32 cellular contexts compared by ENCODE assay signal in the genomic region with DNA sequence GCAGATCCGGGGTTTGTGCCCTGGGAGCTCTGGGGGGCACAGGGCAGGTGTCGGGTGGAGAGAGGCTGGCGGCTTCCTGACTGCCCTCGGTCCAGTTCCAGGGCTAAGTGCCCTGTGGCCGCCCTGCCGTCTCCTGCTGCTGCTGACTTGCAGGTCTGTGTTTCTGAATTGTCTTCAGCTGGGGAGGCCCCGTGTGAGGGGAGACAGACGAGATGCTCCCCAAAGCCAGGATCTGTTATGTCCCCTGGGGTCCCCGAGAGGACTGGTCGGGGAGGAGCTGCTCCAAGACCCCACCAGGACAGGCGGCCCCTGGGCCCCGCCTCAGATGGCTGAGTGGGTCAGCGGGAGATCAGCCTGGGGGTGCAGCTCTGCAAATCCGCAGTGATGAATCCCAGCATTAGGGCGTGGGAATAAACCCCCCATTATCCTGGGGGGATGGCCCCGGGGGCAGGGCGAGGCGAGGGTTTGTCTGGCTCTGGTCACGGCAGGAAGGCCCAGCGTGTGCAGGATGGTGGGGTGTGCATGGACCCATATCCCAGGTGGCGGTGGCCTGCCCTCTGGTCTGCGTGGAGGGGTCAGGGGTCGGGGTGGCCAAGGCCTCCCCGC. TPM values are rescaled to one million over a fixed set of nuclear protein-coding genes. Genes with fewer than 3 reads are reported as not detected.
"Had no signal": no experiment of that assay in that cellular context is flagged by ENCODE, and none has a peak within 500 bp of the region (broad histone marks: within the 10 kb centered on the region; RNA-seq: fewer than 3 reads in every experiment).

No MANE protein-coding gene starts in this region.

- H3K4me1 Mint-ChIP-seq: stimulated activated effector memory CD8-positive, alpha-beta T cell treated with anti-CD3 and anti-CD28 coated beads, Interleukin-12 subunit alpha, Interleukin-12 subunit beta, amount 100 ng/mL, for 72 hours; stimulated activated memory B cell treated with anti-CD40 and anti-IgM and Interleukin-4, amounts not matched to agents 10 μg/mL and 1 μg/mL and 100 μg/mL, for 72 hours; stimulated activated naive CD8-positive, alpha-beta T cell treated with anti-CD3 and anti-CD28 coated beads, Interleukin-15, amount 100 ng/mL, for 72 hours had no signal

- ATAC-seq: stimulated activated effector memory CD8-positive, alpha-beta T cell treated with anti-CD3 and anti-CD28 coated beads, Interleukin-12 subunit alpha, Interleukin-12 subunit beta, amount 100 ng/mL, for 72 hours; stimulated activated memory B cell treated with anti-CD40 and anti-IgM and Interleukin-4, amounts not matched to agents 10 μg/mL and 1 μg/mL and 100 μg/mL, for 72 hours; stimulated activated naive CD8-positive, alpha-beta T cell treated with anti-CD3 and anti-CD28 coated beads, Interleukin-15, amount 100 ng/mL, for 72 hours; stimulated activated naive CD8-positive, alpha-beta T cell treated with anti-CD3 and anti-CD28 coated beads, Interleukin-15, Interleukin-2, amounts not matched to agents 100 U/mL and 50 U/mL, for 24 hours; upper lobe of right lung had no signal

- H3K4me3 Mint-ChIP-seq: stimulated activated effector memory CD8-positive, alpha-beta T cell treated with anti-CD3 and anti-CD28 coated beads, Interleukin-12 subunit alpha, Interleukin-12 subunit beta, amount 100 ng/mL, for 72 hours; stimulated activated memory B cell treated with anti-CD40 and anti-IgM and Interleukin-4, amounts not matched to agents 10 μg/mL and 1 μg/mL and 100 μg/mL, for 72 hours; stimulated activated naive B cell treated with anti-CD40 and anti-IgM and Interleukin-4, amounts not matched to agents 10 μg/mL and 1 μg/mL and 100 μg/mL, for 72 hours; stimulated activated naive CD8-positive, alpha-beta T cell treated with anti-CD3 and anti-CD28 coated beads, Interleukin-15, amount 100 ng/mL, for 72 hours; stimulated activated naive CD8-positive, alpha-beta T cell treated with anti-CD3 and anti-CD28 coated beads, Interleukin-15, Interleukin-2, amounts not matched to agents 100 ng/mL and 50 ng/mL, for 24 hours; type B pancreatic cell had no signal

- H3K36me3 Mint-ChIP-seq: stimulated activated memory B cell treated with anti-CD40 and anti-IgM and Interleukin-4, amounts not matched to agents 10 μg/mL and 1 μg/mL and 100 μg/mL, for 72 hours; stimulated activated naive B cell treated with anti-CD40 and anti-IgM and Interleukin-4, amounts not matched to agents 10 μg/mL and 1 μg/mL and 100 μg/mL, for 72 hours; type B pancreatic cell had no signal

- DNase-seq: stimulated activated CD4-positive, alpha-beta T cell treated with anti-CD3 and anti-CD28 coated beads, Interleukin-2, amount 100 ng/mL, for 48 hours; stimulated activated CD4-positive, alpha-beta T cell treated with anti-CD3 and anti-CD28 coated beads, Interleukin-4, amount 100 ng/mL, for 1 hour; stimulated activated CD4-positive, alpha-beta T cell treated with anti-CD3 and anti-CD28 coated beads, Interleukin-4, amount 100 ng/mL, for 24 hours; stimulated activated CD4-positive, alpha-beta T cell treated with anti-CD3 and anti-CD28 coated beads, Interleukin-4, amount 100 ng/mL, for 4 hours; stimulated activated CD8-positive, alpha-beta memory T cell treated with anti-CD3 and anti-CD28 coated beads, Interleukin-4, amount 100 ng/mL, for 48 hours; stimulated activated naive B cell treated with anti-CD40 and anti-IgM and Interleukin-4, amounts not matched to agents 10 μg/mL and 1 μg/mL and 100 μg/mL, for 72 hours; stimulated activated naive CD4-positive, alpha-beta T cell; stimulated activated naive CD4-positive, alpha-beta T cell treated with Interleukin-2 at 50 U/mL for 16 hours; stimulated activated naive CD8-positive, alpha-beta T cell treated with anti-CD3 and anti-CD28 coated beads, Interleukin-15, amount 100 ng/mL, for 72 hours; stimulated activated naive CD8-positive, alpha-beta T cell treated with anti-CD3 and anti-CD28 coated beads, Interleukin-15, Interleukin-2, amounts not matched to agents 100 U/mL and 50 U/mL, for 24 hours; stomach; substantia nigra; testis; thyroid gland; tibial artery; transverse colon; trophoblast cell; upper lobe of right lung; uterus had no signal

- H3K9me3 Mint-ChIP-seq: stimulated activated effector memory CD8-positive, alpha-beta T cell treated with anti-CD3 and anti-CD28 coated beads, Interleukin-12 subunit alpha, Interleukin-12 subunit beta, amount 100 ng/mL, for 72 hours; stimulated activated memory B cell treated with anti-CD40 and anti-IgM and Interleukin-4, amounts not matched to agents 10 μg/mL and 1 μg/mL and 100 μg/mL, for 72 hours; stimulated activated naive B cell treated with anti-CD40 and anti-IgM and Interleukin-4, amounts not matched to agents 10 μg/mL and 1 μg/mL and 100 μg/mL, for 72 hours; stimulated activated naive CD8-positive, alpha-beta T cell treated with anti-CD3 and anti-CD28 coated beads, Interleukin-15, amount 100 ng/mL, for 72 hours; stimulated activated naive CD8-positive, alpha-beta T cell treated with anti-CD3 and anti-CD28 coated beads, Interleukin-15, Interleukin-2, amounts not matched to agents 100 ng/mL and 50 ng/mL, for 24 hours; type B pancreatic cell had no signal

- H3K36me3 ChIP-seq: stomach, suprapubic skin, thoracic aorta, thyroid gland, tibial artery, tibial nerve, transverse colon, upper lobe of left lung, upper lobe of right lung, uterus, vagina had no signal

- H3K27ac ChIP-seq: stomach, suprapubic skin, testis, thoracic aorta, thyroid gland, tibial artery, tibial nerve, transverse colon, upper lobe of left lung, upper lobe of right lung, uterus, vagina had no signal

- H3K4me1 ChIP-seq: testis, upper lobe of right lung had no signal

- H3K9me3 ChIP-seq: stomach, suprapubic skin, testis, thoracic aorta, thyroid gland, tibial artery, tibial nerve, transverse colon, upper lobe of left lung, upper lobe of right lung, uterus, vagina had no signal

- H3K4me3 ChIP-seq: stomach, suprapubic skin, testis, thoracic aorta, thyroid gland, tibial artery, tibial nerve, transverse colon, upper lobe of left lung, upper lobe of right lung, uterus, vagina had no signal

- H3K27me3 ChIP-seq: testis had no signal

- H3K27ac Mint-ChIP-seq: stimulated activated effector memory CD8-positive, alpha-beta T cell treated with anti-CD3 and anti-CD28 coated beads, Interleukin-12 subunit alpha, Interleukin-12 subunit beta, amount 100 ng/mL, for 72 hours; stimulated activated memory B cell treated with anti-CD40 and anti-IgM and Interleukin-4, amounts not matched to agents 10 μg/mL and 1 μg/mL and 100 μg/mL, for 72 hours; stimulated activated naive B cell treated with anti-CD40 and anti-IgM and Interleukin-4, amounts not matched to agents 10 μg/mL and 1 μg/mL and 100 μg/mL, for 72 hours; stimulated activated naive CD8-positive, alpha-beta T cell treated with anti-CD3 and anti-CD28 coated beads, Interleukin-15, amount 100 ng/mL, for 72 hours; stimulated activated naive CD8-positive, alpha-beta T cell treated with anti-CD3 and anti-CD28 coated beads, Interleukin-15, Interleukin-2, amounts not matched to agents 100 ng/mL and 50 ng/mL, for 24 hours; type B pancreatic cell had no signal

RNA-seq across cellular contexts. Expression of a gene that starts 4.7 kb away (rescaled TPM):
- total RNA-seq: subcutaneous adipose tissue, thoracic aorta, thyroid gland, ureter had no signal

RNA-seq across cellular contexts. Expression of a gene that starts 45.3 kb away (rescaled TPM):
- total RNA-seq: thyroid gland, transverse colon, urinary bladder, vagina had no signal

RNA-seq across cellular contexts. Expression of a gene that starts 50.5 kb away (rescaled TPM):
- total RNA-seq: temporal lobe, vagina had no signal
